ENCODE assay signal across 16 cellular contexts in genomic region chrX:85375333-85375738, GRCh38. TPM values are rescaled to one million over a fixed set of nuclear protein-coding genes. Genes with fewer than 3 reads are reported as not detected.
DNase-seq lines count a peak whose midpoint lies in the region; ATAC-seq and TF ChIP-seq lines count a peak whose summit lies in the region.
"Had no signal": no experiment of that assay in that cellular context is flagged by ENCODE, and none has a peak within 500 bp of the region (broad histone marks: within the 10 kb centered on the region; RNA-seq: fewer than 3 reads in every experiment).

No MANE protein-coding gene starts in this region.

- H3K27ac ChIP-seq in Peyer's patch, result peak overlapping the region in 3 of 4 donors; percentile 57 to 78 (median 72)
- H3K27ac ChIP-seq in right atrium auricular region, result peak overlapping the region; percentile 23 to 43
- peak overlapping the region; percentile 66 to 85 (median 82) for H3K27ac ChIP-seq in transverse colon
- no peak overlapping the region for H3K27ac ChIP-seq in esophagus muscularis mucosa (replicated peaks in 1 of 4)
- H3K27ac ChIP-seq: SK-N-MC, testis, WERI-Rb-1 had no signal

- H3K9me3 ChIP-seq in Peyer's patch, result no peaks in the 10 kb centered on the region
- no peaks in the 10 kb centered on the region for H3K9me3 ChIP-seq in right atrium auricular region
- no peaks in the 10 kb centered on the region for H3K9me3 ChIP-seq in transverse colon
- no peaks in the 10 kb centered on the region for H3K9me3 ChIP-seq in esophagus muscularis mucosa
- H3K9me3 ChIP-seq: testis had no signal

- H3K27ac Mint-ChIP-seq in T-helper 1 cell treated with Interleukin-12 subunit alpha and Interleukin-12 subunit beta and Interleukin-4 antibody, amounts not matched to agents 30 μg/mL and 1 μg/mL, for 36 hours, result no peak overlapping the region
- H3K27ac Mint-ChIP-seq: natural killer cell had no signal

- H3K27me3 ChIP-seq in Peyer's patch (no peaks in the 10 kb centered on the region), right atrium auricular region (no peaks in the 10 kb centered on the region), transverse colon (no peaks in the 10 kb centered on the region), esophagus muscularis mucosa (no peaks in the 10 kb centered on the region)
- H3K27me3 ChIP-seq: testis had no signal

- ATAC-seq in GM19395 (IDR thresholded peaks at IDR 0.05; ENCODE audit: unreplicated experiment), result no peak
- ATAC-seq: natural killer cell had no signal

- no peaks in the 10 kb centered on the region for H3K36me3 ChIP-seq in Peyer's patch
- H3K36me3 ChIP-seq in right atrium auricular region, result no peaks in the 10 kb centered on the region
- H3K36me3 ChIP-seq in transverse colon, result no peaks in the 10 kb centered on the region
- H3K36me3 ChIP-seq in esophagus muscularis mucosa, result no peaks in the 10 kb centered on the region
- H3K36me3 ChIP-seq: WERI-Rb-1 had no signal

- peak overlapping the region; percentile 19 for H3K4me3 Mint-ChIP-seq in T-helper 1 cell treated with Interleukin-12 subunit alpha and Interleukin-12 subunit beta and Interleukin-4 antibody, amounts not matched to agents 30 μg/mL and 1 μg/mL, for 36 hours
- H3K4me3 Mint-ChIP-seq: natural killer cell had no signal

- no peaks in the 10 kb centered on the region for H3K4me1 Mint-ChIP-seq in T-helper 1 cell treated with Interleukin-12 subunit alpha and Interleukin-12 subunit beta and Interleukin-4 antibody, amounts not matched to agents 30 μg/mL and 1 μg/mL, for 36 hours (ENCODE audit: low read depth)
- H3K4me1 Mint-ChIP-seq: natural killer cell had no signal

- H3K27me3 Mint-ChIP-seq in T-helper 1 cell treated with Interleukin-12 subunit alpha and Interleukin-12 subunit beta and Interleukin-4 antibody, amounts not matched to agents 30 μg/mL and 1 μg/mL, for 36 hours (ENCODE audit: low read depth), result no peaks in the 10 kb centered on the region

- TF ChIP-seq CTCF in Peyer's patch (IDR thresholded peaks at IDR 0.05) (no peak), right atrium auricular region (IDR thresholded peaks at IDR 0.05) (no peak), transverse colon (IDR thresholded peaks at IDR 0.05) (no peak), esophagus muscularis mucosa (IDR thresholded peaks at IDR 0.05) (no peak)

- no peaks in the 10 kb centered on the region for H3K9me3 Mint-ChIP-seq in T-helper 1 cell treated with Interleukin-12 subunit alpha and Interleukin-12 subunit beta and Interleukin-4 antibody, amounts not matched to agents 30 μg/mL and 1 μg/mL, for 36 hours

- peak; percentile 28 to 79 for TF ChIP-seq POLR2A in Peyer's patch (IDR thresholded peaks at IDR 0.05)
- TF ChIP-seq POLR2A in transverse colon (IDR thresholded peaks at IDR 0.05), result peak; percentile 68
- TF ChIP-seq POLR2A in esophagus muscularis mucosa (IDR thresholded peaks at IDR 0.05; ENCODE audit: low read depth), result no peak

- H3K4me1 ChIP-seq in Peyer's patch, result no peaks in the 10 kb centered on the region
- H3K4me1 ChIP-seq in right atrium auricular region, result no peaks in the 10 kb centered on the region
- H3K4me1 ChIP-seq in transverse colon, result no peaks in the 10 kb centered on the region
- H3K4me1 ChIP-seq in esophagus muscularis mucosa, result no peaks in the 10 kb centered on the region
- H3K4me1 ChIP-seq: testis had no signal

- in situ Hi-C loops in transverse colon (cut with MboI; ENCODE audit: low pct_ligation_motif_present in 1 of 4, low pct_unique_long_range_greater_than_20kb in 1 of 4, low sequenced_read_pairs in 3 of 4), result no loop called here

- no peak for TF ChIP-seq EP300 in transverse colon (IDR thresholded peaks at IDR 0.05; ENCODE audit: low read depth)
- TF ChIP-seq EP300 in esophagus muscularis mucosa (IDR thresholded peaks at IDR 0.05), result no peak

- 16 to 24% methylated on average over 4 to 5 of the region's 5 CpGs for WGBS in transverse colon (ENCODE audit: low coverage in 1 of 2), 2 donors
- 27% methylated on average over 5 of the region's 5 CpGs for WGBS in esophagus muscularis mucosa

- intact Hi-C loops in transverse colon (cut with DNase I; ENCODE audit: low total_unique reads), result no loop called here
- intact Hi-C loops in esophagus muscularis mucosa (cut with DNase I), result no loop called here

- no peaks in the 10 kb centered on the region for H3K36me3 Mint-ChIP-seq in T-helper 1 cell treated with Interleukin-12 subunit alpha and Interleukin-12 subunit beta and Interleukin-4 antibody, amounts not matched to agents 30 μg/mL and 1 μg/mL, for 36 hours (ENCODE audit: low read depth)
- H3K36me3 Mint-ChIP-seq: natural killer cell had no signal

- no peak for DNase-seq in T-helper 1 cell
- DNase-seq in Peyer's patch, result peak in 1 of 3 donors; percentile 60
- DNase-seq in right atrium auricular region (ENCODE audit: low spot score), result no peak
- DNase-seq in transverse colon, result peak; percentile 40
- no peak for DNase-seq in esophagus muscularis mucosa (ENCODE audit: extremely low spot score)
- no peak for DNase-seq in SKM-1 (lab: John Stamatoyannopoulos, UW; ENCODE audit: unreplicated experiment)
- DNase-seq: head of caudate nucleus, Karpas-422, kidney glomerular epithelial cell, natural killer cell, NCI-H1694, testis, WERI-Rb-1 had no signal

- peak overlapping the region in 2 of 4 donors; percentile 50 to 53 for H3K4me3 ChIP-seq in Peyer's patch
- H3K4me3 ChIP-seq in right atrium auricular region, result peak overlapping the region in 1 of 2 donors; percentile 3
- peak overlapping the region in 2 of 4 donors; percentile 32 to 45 for H3K4me3 ChIP-seq in transverse colon
- no peak overlapping the region for H3K4me3 ChIP-seq in esophagus muscularis mucosa
- H3K4me3 ChIP-seq: SK-N-MC, testis had no signal

RNA-seq across cellular contexts. Expression of gene POF1B, which starts 4.1 kb away (rescaled TPM):
- total RNA-seq in Peyer's patch (100 to 1,000 TPM in 1 of 4 donors, 10 to 100 TPM in 3; 59.4 to 134 (median 79.1) TPM), right atrium auricular region (10 to 100 TPM; 14.5 to 28.1 TPM), transverse colon (100 to 1,000 TPM in 3 of 4 donors, 10 to 100 TPM in 1; 40.8 to 140 (median 116) TPM), esophagus muscularis mucosa (under 1 TPM; under 0.01 to 0.50 (median 0.34) TPM)

Comparison
In these comparisons a context has a peak if more than half of its experiments do, and no peak if none do; other contexts are left out.
1. H3K27ac ChIP-seq: peak in Peyer's patch (3 of 4), right atrium auricular region (2 of 2) and transverse colon (4 of 4); none in esophagus muscularis mucosa (0 of 4).
2. RNA of gene POF1B, which starts 4.1 kb away (total RNA-seq): 40.8 to 140 TPM in transverse colon, 59.4 to 134 TPM in Peyer's patch and 14.5 to 28.1 TPM in right atrium auricular region; under 0.01 to 0.50 TPM in esophagus muscularis mucosa; every median in the first group is over 10 times any median in the second.